ENCODE assay signal across 25 cellular contexts in genomic region chr1:201391651-201392511, GRCh38. TPM values are rescaled to one million over a fixed set of nuclear protein-coding genes. Genes with fewer than 3 reads are reported as not detected.
DNase-seq lines count a peak whose midpoint lies in the region; ATAC-seq and TF ChIP-seq lines count a peak whose summit lies in the region.
"Had no signal": no experiment of that assay in that cellular context is flagged by ENCODE, and none has a peak within 500 bp of the region (broad histone marks: within the 10 kb centered on the region; RNA-seq: fewer than 3 reads in every experiment).

No MANE protein-coding gene starts in this region.

- H3K4me3 ChIP-seq in right atrium auricular region, result no peak overlapping the region
- no peak overlapping the region for H3K4me3 ChIP-seq in iPS-15b (ENCODE audit: low read depth, low read length)
- H3K4me3 ChIP-seq: BLaER1, esophagus squamous epithelium, gastroesophageal sphincter, sigmoid colon had no signal

- no peaks in the 10 kb centered on the region for H3K4me1 Mint-ChIP-seq in natural killer cell
- H3K4me1 Mint-ChIP-seq: activated naive CD8-positive, alpha-beta T cell treated with anti-CD3 and anti-CD28 coated beads, Interleukin-2, amount 10 ng/mL, durations not matched to agents 7 days and 5 days had no signal

- TF ChIP-seq CTCF in right atrium auricular region (IDR thresholded peaks at IDR 0.05) (no peak), natural killer cell (IDR thresholded peaks at IDR 0.05) (no peak)

- H3K4me1 ChIP-seq in right atrium auricular region (no peaks in the 10 kb centered on the region), iPS-15b (ENCODE audit: control insufficient read depth, insufficient read depth, low read length) (peaks cover 10% of the 10 kb centered on the region)
- H3K4me1 ChIP-seq: gastroesophageal sphincter, sigmoid colon had no signal

- H3K36me3 Mint-ChIP-seq in natural killer cell, result no peaks in the 10 kb centered on the region
- H3K36me3 Mint-ChIP-seq: activated naive CD8-positive, alpha-beta T cell treated with anti-CD3 and anti-CD28 coated beads, Interleukin-2, amount 10 ng/mL, durations not matched to agents 7 days and 5 days had no signal

- H3K27me3 ChIP-seq in right atrium auricular region (no peaks in the 10 kb centered on the region), iPS-15b (ENCODE audit: control insufficient read depth, insufficient read depth, low read length) (no peaks in the 10 kb centered on the region)
- H3K27me3 ChIP-seq: BLaER1, sigmoid colon had no signal

- no peaks in the 10 kb centered on the region for H3K9me3 ChIP-seq in right atrium auricular region
- H3K9me3 ChIP-seq in iPS-15b (ENCODE audit: control insufficient read depth, insufficient read depth, low read length), result no peaks in the 10 kb centered on the region
- H3K9me3 ChIP-seq: BLaER1, esophagus squamous epithelium, gastroesophageal sphincter, sigmoid colon had no signal

- H3K27me3 Mint-ChIP-seq in natural killer cell (ENCODE audit: low read depth in 2 of 2), result peaks cover 17 to 18% of the 10 kb centered on the region in 2 donors

- peak overlapping the region; percentile 9 for H3K9ac ChIP-seq in iPS-15b (ENCODE audit: low read depth, low read length)
- H3K9ac ChIP-seq: BLaER1 had no signal

- H3K4me3 Mint-ChIP-seq in natural killer cell, result no peak overlapping the region
- H3K4me3 Mint-ChIP-seq: activated naive CD8-positive, alpha-beta T cell treated with anti-CD3 and anti-CD28 coated beads, Interleukin-2, amount 10 ng/mL, durations not matched to agents 7 days and 5 days; nephron; T-helper 1 cell treated with Interleukin-12 subunit alpha and Interleukin-12 subunit beta and Interleukin-4 antibody, amounts not matched to agents 30 μg/mL and 1 μg/mL, for 36 hours had no signal

- H3K27ac ChIP-seq in right atrium auricular region, result no peak overlapping the region
- H3K27ac ChIP-seq: BLaER1, gastroesophageal sphincter, sigmoid colon, VCaP had no signal

- no peak overlapping the region for H3K27ac Mint-ChIP-seq in natural killer cell
- H3K27ac Mint-ChIP-seq: activated naive CD8-positive, alpha-beta T cell treated with anti-CD3 and anti-CD28 coated beads, Interleukin-2, amount 10 ng/mL, durations not matched to agents 7 days and 5 days; activated T-helper 2 cell treated with anti-CD3 and anti-CD28 coated beads, Interferon-gamma antibody, Interleukin-2, Interleukin-4, amounts not matched to agents 10 μg/mL and 5 μg/mL and 100 μg/mL, durations not matched to agents 14 hours and 24 hours and 36 hours; T-helper 1 cell treated with Interleukin-12 subunit alpha and Interleukin-12 subunit beta and Interleukin-4 antibody, amounts not matched to agents 30 μg/mL and 1 μg/mL, for 36 hours had no signal

- H3K36me3 ChIP-seq in right atrium auricular region, result no peaks in the 10 kb centered on the region
- peaks cover 7% of the 10 kb centered on the region for H3K36me3 ChIP-seq in iPS-15b (ENCODE audit: control insufficient read depth, insufficient read depth, low read length)
- H3K36me3 ChIP-seq: BLaER1, gastroesophageal sphincter, sigmoid colon had no signal

- peak; percentile 25 for ATAC-seq in left ventricle myocardium superior
- ATAC-seq in natural killer cell, result no peak
- ATAC-seq: gastroesophageal sphincter had no signal

- intact Hi-C loops in left ventricle myocardium superior (cut with micrococcal nuclease), result no loop called here
- intact Hi-C loops in natural killer cell (cut with micrococcal nuclease), result no loop called here

- no peak for DNase-seq in left ventricle myocardium superior
- DNase-seq in right atrium auricular region (ENCODE audit: low spot score), result no peak
- peak; percentile 12 for DNase-seq in NCI-H69 (lab: John Stamatoyannopoulos, UW)
- no peak for DNase-seq in NCI-H226
- DNase-seq in COR-L47 (lab: John Stamatoyannopoulos, UW), result no peak
- DNase-seq in GM03348 (ENCODE audit: low spot score), result no peak
- no peak for DNase-seq in natural killer cell
- DNase-seq: activated CD4-positive, alpha-beta T cell treated with anti-CD3 and anti-CD28 coated beads, Interleukin-2, amount 50 U/mL, for 1 hour; activated naive CD8-positive, alpha-beta T cell treated with anti-CD3 and anti-CD28 coated beads, Interleukin-2, amount 10 ng/mL, durations not matched to agents 7 days and 5 days; esophagus squamous epithelium; Kasumi-1; NCI-H1092; NCI-H1930; NCI-H446; sigmoid colon had no signal

- no peaks in the 10 kb centered on the region for H3K9me3 Mint-ChIP-seq in natural killer cell
- H3K9me3 Mint-ChIP-seq: activated naive CD8-positive, alpha-beta T cell treated with anti-CD3 and anti-CD28 coated beads, Interleukin-2, amount 10 ng/mL, durations not matched to agents 7 days and 5 days; activated T-helper 2 cell treated with anti-CD3 and anti-CD28 coated beads, Interferon-gamma antibody, Interleukin-2, Interleukin-4, amounts not matched to agents 10 μg/mL and 5 μg/mL and 100 μg/mL, durations not matched to agents 14 hours and 24 hours and 36 hours; nephron; T-helper 1 cell treated with Interleukin-12 subunit alpha and Interleukin-12 subunit beta and Interleukin-4 antibody, amounts not matched to agents 30 μg/mL and 1 μg/mL, for 36 hours had no signal

RNA-seq across cellular contexts. Expression of gene LAD1, which starts 7.2 kb away (rescaled TPM):
- total RNA-seq in left ventricle myocardium superior (2.2 TPM), right atrium auricular region (1 to 10 TPM; 1.4 to 8.8 TPM), natural killer cell (under 1 TPM in 1 of 3 donors, not detected in 2; 0.68 TPM)
- total RNA-seq: activated naive CD8-positive, alpha-beta T cell treated with anti-CD3 and anti-CD28 coated beads, Interleukin-2, amount 10 ng/mL, durations not matched to agents 7 days and 5 days; activated T-helper 2 cell treated with anti-CD3 and anti-CD28 coated beads, Interferon-gamma antibody, Interleukin-2, Interleukin-4, amounts not matched to agents 10 μg/mL and 5 μg/mL and 100 μg/mL, durations not matched to agents 14 hours and 24 hours and 36 hours; RPMI7951; sigmoid colon had no signal

RNA-seq across cellular contexts. Expression of gene TNNT2, which starts 14.4 kb away (rescaled TPM):
- total RNA-seq in left ventricle myocardium superior, result 10,350 TPM
- total RNA-seq in right atrium auricular region, result over 10,000 TPM in 1 of 2 donors, 1,000 to 10,000 TPM in 1; 4,112 to 12,321 TPM
- total RNA-seq in natural killer cell, result not detected
- total RNA-seq: activated naive CD8-positive, alpha-beta T cell treated with anti-CD3 and anti-CD28 coated beads, Interleukin-2, amount 10 ng/mL, durations not matched to agents 7 days and 5 days; activated T-helper 2 cell treated with anti-CD3 and anti-CD28 coated beads, Interferon-gamma antibody, Interleukin-2, Interleukin-4, amounts not matched to agents 10 μg/mL and 5 μg/mL and 100 μg/mL, durations not matched to agents 14 hours and 24 hours and 36 hours; mesenteric fat pad; RPMI7951; subcutaneous adipose tissue had no signal

RNA-seq across cellular contexts. Expression of gene TNNI1, which starts 29.6 kb away (rescaled TPM):
- total RNA-seq in left ventricle myocardium superior, result 1.1 TPM
- 100 to 1,000 TPM in 1 of 2 donors, 10 to 100 TPM in 1; 17.5 to 177 TPM for total RNA-seq in right atrium auricular region
- under 1 TPM in 1 of 3 donors, not detected in 2; 0.08 TPM for total RNA-seq in natural killer cell
- total RNA-seq: activated naive CD8-positive, alpha-beta T cell treated with anti-CD3 and anti-CD28 coated beads, Interleukin-2, amount 10 ng/mL, durations not matched to agents 7 days and 5 days; activated T-helper 2 cell treated with anti-CD3 and anti-CD28 coated beads, Interferon-gamma antibody, Interleukin-2, Interleukin-4, amounts not matched to agents 10 μg/mL and 5 μg/mL and 100 μg/mL, durations not matched to agents 14 hours and 24 hours and 36 hours; esophagus squamous epithelium; gastroesophageal sphincter; mesenteric fat pad; sigmoid colon; subcutaneous adipose tissue had no signal

Comparison
In these comparisons a context has a peak if more than half of its experiments do, and no peak if none do; other contexts are left out.
1. RNA of gene TNNT2, which starts 14.4 kb away (total RNA-seq): 4,112 to 12,321 TPM in right atrium auricular region and 10,350 TPM in left ventricle myocardium superior (single experiment); not detected in natural killer cell; every median in the first group is over 1,000 times any median in the second.